ENCODE assay signal across 16 cellular contexts in the genomic region with DNA sequence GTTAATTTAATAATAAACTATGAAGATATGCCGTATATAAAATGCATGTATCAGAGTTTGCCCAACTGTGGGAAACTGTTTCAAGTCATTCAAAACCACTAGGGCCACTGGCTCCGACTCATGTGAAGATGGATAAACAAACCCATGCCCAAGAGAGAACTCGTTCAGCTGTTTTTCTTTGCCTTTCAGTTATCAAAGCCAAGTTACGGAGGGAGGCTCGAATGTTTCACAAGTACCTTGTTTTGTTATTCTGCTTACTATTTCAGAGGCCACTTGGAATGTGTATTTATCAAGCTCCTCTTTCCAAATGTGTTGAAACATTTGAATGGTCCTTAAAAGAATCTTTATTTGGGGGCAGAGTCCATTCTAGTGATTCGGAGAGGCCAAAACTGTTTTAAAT.
DNase-seq lines count a peak whose midpoint lies in the region; ATAC-seq and TF ChIP-seq lines count a peak whose summit lies in the region.
"Had no signal": no experiment of that assay in that cellular context is flagged by ENCODE, and none has a peak within 500 bp of the region (broad histone marks: within the 10 kb centered on the region; RNA-seq: fewer than 3 reads in every experiment).

No MANE protein-coding gene starts in this region.

- DNase-seq in GM23248 = peak; percentile 73
- no peak for DNase-seq in chondrocyte (ENCODE audit: low spot score)
- no peak for DNase-seq in left lung
- DNase-seq in stimulated activated naive B cell treated with anti-CD40 and anti-IgM and Interleukin-4, amounts not matched to agents 10 μg/mL and 1 μg/mL and 100 μg/mL, for 72 hours = no peak
- no peak for DNase-seq in Ammon's horn (ENCODE audit: low spot score)
- DNase-seq: activated CD4-positive, alpha-beta T cell treated with anti-CD3 and anti-CD28 coated beads, Interleukin-2, amount 50 U/mL, for 48 hours; endodermal cell; glutamatergic neuron; naive thymus-derived CD8-positive, alpha-beta T cell; NCI-H1092 treated with DMSO at 0.1 percent for 48 hours; NCI-H2227 treated with DMSO at 0.1 percent for 48 hours had no signal

- peaks cover 17% of the 10 kb centered on the region for H3K79me2 ChIP-seq in GM23248 (ENCODE audit: insufficient read depth)

- intact Hi-C loops in left lung (cut with DNase I) = no loop called here

- H3K27ac Mint-ChIP-seq in chondrocyte (ENCODE audit: unreplicated experiment) = peak overlapping the region; percentile 96
- no peak overlapping the region for H3K27ac Mint-ChIP-seq in stimulated activated naive B cell treated with anti-CD40 and anti-IgM and Interleukin-4, amounts not matched to agents 10 μg/mL and 1 μg/mL and 100 μg/mL, for 72 hours
- H3K27ac Mint-ChIP-seq: endodermal cell; naive thymus-derived CD8-positive, alpha-beta T cell; stimulated activated memory B cell treated with anti-CD40 and anti-IgM and Interleukin-4, amounts not matched to agents 10 μg/mL and 1 μg/mL and 100 μg/mL, for 72 hours had no signal

- WGBS in GM23248 (ENCODE audit: low coverage in 1 of 2, low lambda C conversion rate in 2 of 2, missing lambda C conversion rate in 2 of 2), 2 experiments = 25 to 30% methylated on average over 6 of the region's 6 CpGs

- H3K4me1 Mint-ChIP-seq in chondrocyte (ENCODE audit: low read depth) = peaks cover 92% of the 10 kb centered on the region
- H3K4me1 Mint-ChIP-seq in stimulated activated naive B cell treated with anti-CD40 and anti-IgM and Interleukin-4, amounts not matched to agents 10 μg/mL and 1 μg/mL and 100 μg/mL, for 72 hours = no peaks in the 10 kb centered on the region
- H3K4me1 Mint-ChIP-seq: endodermal cell; naive thymus-derived CD8-positive, alpha-beta T cell; stimulated activated memory B cell treated with anti-CD40 and anti-IgM and Interleukin-4, amounts not matched to agents 10 μg/mL and 1 μg/mL and 100 μg/mL, for 72 hours had no signal

- H3K27ac ChIP-seq in GM23248 (peak overlapping the region; percentile 96), left lung (no peak overlapping the region)

- ATAC-seq in left lung (peak; percentile 56), HG03025 (IDR thresholded peaks at IDR 0.05; ENCODE audit: low FRiP score, unreplicated experiment) (no peak), HG03460 (IDR thresholded peaks at IDR 0.05; ENCODE audit: unreplicated experiment) (no peak)
- ATAC-seq in stimulated activated naive B cell treated with anti-CD40 and anti-IgM and Interleukin-4, amounts not matched to agents 10 μg/mL and 1 μg/mL and 100 μg/mL, for 72 hours (replicated peaks) = no peak
- ATAC-seq: naive thymus-derived CD8-positive, alpha-beta T cell; stimulated activated memory B cell treated with anti-CD40 and anti-IgM and Interleukin-4, amounts not matched to agents 10 μg/mL and 1 μg/mL and 100 μg/mL, for 72 hours had no signal

- peak overlapping the region; percentile 61 for H3K4me3 Mint-ChIP-seq in chondrocyte (ENCODE audit: unreplicated experiment)
- no peak overlapping the region for H3K4me3 Mint-ChIP-seq in stimulated activated naive B cell treated with anti-CD40 and anti-IgM and Interleukin-4, amounts not matched to agents 10 μg/mL and 1 μg/mL and 100 μg/mL, for 72 hours
- H3K4me3 Mint-ChIP-seq: endodermal cell; naive thymus-derived CD8-positive, alpha-beta T cell; stimulated activated memory B cell treated with anti-CD40 and anti-IgM and Interleukin-4, amounts not matched to agents 10 μg/mL and 1 μg/mL and 100 μg/mL, for 72 hours had no signal

- no peak overlapping the region for H2AFZ ChIP-seq in GM23248

- H3K27me3 Mint-ChIP-seq in chondrocyte (ENCODE audit: low read depth) = no peaks in the 10 kb centered on the region
- H3K27me3 Mint-ChIP-seq in stimulated activated naive B cell treated with anti-CD40 and anti-IgM and Interleukin-4, amounts not matched to agents 10 μg/mL and 1 μg/mL and 100 μg/mL, for 72 hours = no peaks in the 10 kb centered on the region

- H3F3A ChIP-seq in GM23248 (ENCODE audit: insufficient read depth) = peaks cover 98% of the 10 kb centered on the region

- no peaks in the 10 kb centered on the region for H4K20me1 ChIP-seq in GM23248 (ENCODE audit: insufficient read depth)

- H3K27me3 ChIP-seq in GM23248 (replicated peaks; ENCODE audit: insufficient read depth) = no peaks in the 10 kb centered on the region
- no peaks in the 10 kb centered on the region for H3K27me3 ChIP-seq in left lung
- H3K27me3 ChIP-seq in skeletal muscle satellite cell (ENCODE audit: control insufficient read depth, insufficient read depth, low read length) = no peaks in the 10 kb centered on the region
- H3K27me3 ChIP-seq: SJSA1 had no signal

- H3K36me3 ChIP-seq in GM23248 (ENCODE audit: low read depth) (peaks cover 86% of the 10 kb centered on the region), left lung (peaks cover 0 to 18% of the 10 kb centered on the region in 2 donors), skeletal muscle satellite cell (ENCODE audit: insufficient read depth, low read length) (peaks cover 82% of the 10 kb centered on the region)

- H3K4me2 ChIP-seq in GM23248 (ENCODE audit: unreplicated experiment) = peak overlapping the region; percentile 55
- H3K4me2 ChIP-seq in skeletal muscle satellite cell (ENCODE audit: low read length) = peak overlapping the region; percentile 38

- peaks cover 50% of the 10 kb centered on the region for H3K36me3 Mint-ChIP-seq in chondrocyte (ENCODE audit: low read depth)
- no peaks in the 10 kb centered on the region for H3K36me3 Mint-ChIP-seq in stimulated activated naive B cell treated with anti-CD40 and anti-IgM and Interleukin-4, amounts not matched to agents 10 μg/mL and 1 μg/mL and 100 μg/mL, for 72 hours
- H3K36me3 Mint-ChIP-seq: naive thymus-derived CD8-positive, alpha-beta T cell; stimulated activated memory B cell treated with anti-CD40 and anti-IgM and Interleukin-4, amounts not matched to agents 10 μg/mL and 1 μg/mL and 100 μg/mL, for 72 hours had no signal

- H3K4me3 ChIP-seq in GM23248 = no peak overlapping the region
- H3K4me3 ChIP-seq in left lung = no peak overlapping the region
- no peak overlapping the region for H3K4me3 ChIP-seq in skeletal muscle satellite cell (ENCODE audit: low read length)
- H3K4me3 ChIP-seq: SJSA1 had no signal

- H3K9me2 ChIP-seq in GM23248 (ENCODE audit: insufficient read depth) = no peaks in the 10 kb centered on the region

- peaks cover 82% of the 10 kb centered on the region for H3K4me1 ChIP-seq in GM23248 (ENCODE audit: insufficient read depth)
- no peaks in the 10 kb centered on the region for H3K4me1 ChIP-seq in left lung
- peaks cover 46% of the 10 kb centered on the region for H3K4me1 ChIP-seq in skeletal muscle satellite cell (ENCODE audit: control insufficient read depth, insufficient read depth, low read length)

- no peaks in the 10 kb centered on the region for H3K9me3 Mint-ChIP-seq in chondrocyte (ENCODE audit: low read depth)
- H3K9me3 Mint-ChIP-seq in stimulated activated naive B cell treated with anti-CD40 and anti-IgM and Interleukin-4, amounts not matched to agents 10 μg/mL and 1 μg/mL and 100 μg/mL, for 72 hours = no peaks in the 10 kb centered on the region
- H3K9me3 Mint-ChIP-seq: endodermal cell; naive thymus-derived CD8-positive, alpha-beta T cell; stimulated activated memory B cell treated with anti-CD40 and anti-IgM and Interleukin-4, amounts not matched to agents 10 μg/mL and 1 μg/mL and 100 μg/mL, for 72 hours had no signal

- in situ Hi-C loops in GM23248 (cut with MboI) = no loop called here

- H3K9me3 ChIP-seq in GM23248 (ENCODE audit: low read depth) (no peaks in the 10 kb centered on the region), left lung (no peaks in the 10 kb centered on the region), skeletal muscle satellite cell (replicated peaks; ENCODE audit: low read length) (no peaks in the 10 kb centered on the region)
- H3K9me3 ChIP-seq: SJSA1 had no signal

- TF ChIP-seq CTCF in chondrocyte (IDR thresholded peaks at IDR 0.05) (no peak), left lung (IDR thresholded peaks at IDR 0.05) (no peak)

- peak overlapping the region; percentile 76 for H3K9ac ChIP-seq in GM23248
- H3K9ac ChIP-seq in skeletal muscle satellite cell (ENCODE audit: low read depth, low read length) = peak overlapping the region; percentile 58
